Comparison of ENCODE assay signal across 1 cellular context in genomic region chr6:105759015-105759414, GRCh38.
TF ChIP-seq lines count a peak whose summit lies in the region.

No MANE protein-coding gene starts in this region.

TF ChIP-seq in IMR-90, 13 proteins besides CTCF, POLR2A, EP300 and RAD21 (continued from another document):
- TF ChIP-seq USF2 (IDR thresholded peaks at IDR 0.05; ENCODE audit: low read depth, low read length): no peak
